Comparison of ENCODE assay signal across 14 cellular contexts in genomic region chr2:25131253-25131566, GRCh38. TPM values are rescaled to one million over a fixed set of nuclear protein-coding genes. Genes with fewer than 3 reads are reported as not detected.
DNase-seq lines count a peak whose midpoint lies in the region; ATAC-seq and TF ChIP-seq lines count a peak whose summit lies in the region.
"Had no signal": no experiment of that assay in that cellular context is flagged by ENCODE, and none has a peak within 500 bp of the region (broad histone marks: within the 10 kb centered on the region; RNA-seq: fewer than 3 reads in every experiment).

No MANE protein-coding gene starts in this region.

- H2BK5ac ChIP-seq in H9 (ENCODE audit: insufficient read length, low read length), result no peak overlapping the region
- H2BK5ac ChIP-seq in neuronal stem cell (ENCODE audit: low read length), result peak overlapping the region; percentile 85

- H3K9me3 Mint-ChIP-seq in CD14-positive monocyte (peaks cover 0 to 17% (median 2%) of the 10 kb centered on the region in 7 donors), H9 (no peaks in the 10 kb centered on the region)
- H3K9me3 Mint-ChIP-seq in effector memory CD8-positive, alpha-beta T cell, result no peaks in the 10 kb centered on the region

- H3K56ac ChIP-seq in H9 (ENCODE audit: insufficient read length, low read depth, low read length), result no peak overlapping the region

- TF ChIP-seq CTCF in CD14-positive monocyte (IDR thresholded peaks at IDR 0.05) (no peak), H9 (conservative IDR thresholded peaks at IDR 0.05) (no peak)

- no peak overlapping the region for H3K18ac ChIP-seq in H9 (ENCODE audit: insufficient read length, low read depth, low read length)
- H3K18ac ChIP-seq in neuronal stem cell (ENCODE audit: low read length), result peak overlapping the region; percentile 95

- H3K23me2 ChIP-seq in H9 (ENCODE audit: insufficient read length, low read depth, low read length, poor library complexity, severe bottlenecking), result peaks cover 5% of the 10 kb centered on the region

- H2BK15ac ChIP-seq in H9 (ENCODE audit: low read depth, low read length) (no peak overlapping the region), neuronal stem cell (ENCODE audit: low read length) (peak overlapping the region; percentile 96)

- H4K8ac ChIP-seq in H9 (replicated peaks; ENCODE audit: insufficient read length, low read depth, low read length) (no peak overlapping the region), neuronal stem cell (ENCODE audit: low read depth, low read length) (no peak overlapping the region)

- no peak for DNase-seq in CD14-positive monocyte (ENCODE audit: low spot score)
- DNase-seq in H9, result no peak
- DNase-seq in effector memory CD8-positive, alpha-beta T cell, result no peak
- DNase-seq in neuronal stem cell (ENCODE audit: low spot score), result no peak
- no peak for DNase-seq in anterior cingulate cortex (lab: John Stamatoyannopoulos, UW)
- DNase-seq in amygdala (lab: John Stamatoyannopoulos, UW), result no peak
- DNase-seq in NCI-H526 (lab: John Stamatoyannopoulos, UW), result no peak
- DNase-seq: COR-L47; dorsolateral prefrontal cortex; foreskin keratinocyte; NCI-H2107; stimulated activated CD4-positive, alpha-beta T cell treated with anti-CD3 and anti-CD28 coated beads, Interleukin-1b, Interleukin-23, amount 100 ng/mL, for 48 hours had no signal

- no peaks in the 10 kb centered on the region for H3K9me3 ChIP-seq in H9 (ENCODE audit: control insufficient read depth, low read depth, low read length)
- H3K9me3 ChIP-seq in neuronal stem cell (replicated peaks in 1 of 2; ENCODE audit: control insufficient read depth in 2 of 2, insufficient read depth in 1 of 2, low read depth in 1 of 2, low read length in 2 of 2), result no peaks in the 10 kb centered on the region

- H3K27ac Mint-ChIP-seq in CD14-positive monocyte, result no peak overlapping the region
- H3K27ac Mint-ChIP-seq in H9, result no peak overlapping the region
- no peak overlapping the region for H3K27ac Mint-ChIP-seq in effector memory CD8-positive, alpha-beta T cell

- intact Hi-C loops in CD14-positive monocyte (cut with micrococcal nuclease), result loop anchor here (2.0 to 5.0 kb wide), 2 partner anchors 89 to 152 kb away; partner anchors contain the start of gene EFR3B (in 1 of the 2)

- peaks cover 3% of the 10 kb centered on the region; the same call in 1 of the 2 replicates for H3K27me3 ChIP-seq in H9 (ENCODE audit: insufficient read depth, low read length)
- H3K27me3 ChIP-seq in neuronal stem cell (ENCODE audit: control insufficient read depth in 3 of 3, insufficient read depth in 3 of 3, low read depth in 1 of 3, low read length in 3 of 3), result no peaks in the 10 kb centered on the region
- H3K27me3 ChIP-seq: dorsolateral prefrontal cortex had no signal

- no peak overlapping the region for H3K4me3 ChIP-seq in neuronal stem cell (ENCODE audit: low read length in 2 of 2)

- H2BK12ac ChIP-seq in H9 (ENCODE audit: insufficient read length, low read depth, low read length) (no peak overlapping the region), neuronal stem cell (ENCODE audit: low read length) (peak overlapping the region; percentile 92)

- peaks cover 57 to 67% (median 63%) of the 10 kb centered on the region in 3 donors for H3K27me3 Mint-ChIP-seq in CD14-positive monocyte (ENCODE audit: low read depth in 3 of 3)
- peaks cover 34% of the 10 kb centered on the region for H3K27me3 Mint-ChIP-seq in H9 (ENCODE audit: low read depth)
- H3K27me3 Mint-ChIP-seq in effector memory CD8-positive, alpha-beta T cell, result peaks cover 52 to 66% of the 10 kb centered on the region in 2 donors

- H3K4me2 ChIP-seq in H9 (ENCODE audit: insufficient read depth, insufficient read length, low read length), result peak overlapping the region; percentile 57
- H3K4me2 ChIP-seq in neuronal stem cell (ENCODE audit: insufficient read depth, low read length, poor library complexity, severe bottlenecking), result peak overlapping the region; percentile 55

- H3K4ac ChIP-seq in H9 (ENCODE audit: low read depth, low read length), result no peak overlapping the region
- H3K4ac ChIP-seq in neuronal stem cell (ENCODE audit: low read length), result peak overlapping the region; percentile 70

- no peak overlapping the region for H2BK20ac ChIP-seq in H9 (ENCODE audit: low read depth, low read length, poor library complexity, severe bottlenecking)

- H3K9ac ChIP-seq in H9 (ENCODE audit: extremely low read depth, insufficient read length, low read length) (no peak overlapping the region), neuronal stem cell (ENCODE audit: low read depth, low read length, poor library complexity) (no peak overlapping the region)

- H2AFZ ChIP-seq in H9 (ENCODE audit: low read length) (no peak overlapping the region), neuronal stem cell (ENCODE audit: low read length) (no peak overlapping the region)

- no peaks in the 10 kb centered on the region; the same call in 1 of the 2 replicates for H3K4me1 ChIP-seq in H9 (ENCODE audit: insufficient read depth, low read length)
- peaks cover 2 to 23% of the 10 kb centered on the region in 2 donors for H3K4me1 ChIP-seq in neuronal stem cell (ENCODE audit: control insufficient read depth in 2 of 2, insufficient read depth in 1 of 2, low read depth in 1 of 2, low read length in 2 of 2)
- H3K4me1 ChIP-seq: foreskin keratinocyte had no signal

- no peak overlapping the region for H3T11ph ChIP-seq in H9 (ENCODE audit: low read length)

- H3K36me3 ChIP-seq in neuronal stem cell (replicated peaks in 1 of 2; ENCODE audit: control insufficient read depth in 2 of 2, insufficient read depth in 2 of 2, low read length in 2 of 2), result peaks cover 29 to 53% of the 10 kb centered on the region in 2 donors

- no peak overlapping the region for H2AK5ac ChIP-seq in H9 (ENCODE audit: insufficient read length, low read length)
- H2AK5ac ChIP-seq in neuronal stem cell (ENCODE audit: low read depth, low read length), result peak overlapping the region; percentile 98

- H2BK120ac ChIP-seq in H9 (ENCODE audit: low read depth, low read length, poor library complexity, severe bottlenecking) (no peak overlapping the region), neuronal stem cell (ENCODE audit: low read depth, low read length) (peak overlapping the region; percentile 99)

- no CpG with 5 or more reads among the region's 24 CpGs for WGBS in H9 (ENCODE audit: extremely low coverage, insufficient read length, low lambda C conversion rate)
- WGBS in neuronal stem cell (ENCODE audit: extremely low coverage in 2 of 2, insufficient read length in 2 of 2, insufficient replicate concordance in 1 of 2), 2 donors, result no CpG with 5 or more reads among the region's 24 CpGs

- H3K4me3 Mint-ChIP-seq in CD14-positive monocyte (peak overlapping the region; percentile 73 to 86), H9 (peak overlapping the region; percentile 64 to 66; a peak in 3 of 5 replicates)
- peak overlapping the region; percentile 51 to 67 for H3K4me3 Mint-ChIP-seq in effector memory CD8-positive, alpha-beta T cell

- no peaks in the 10 kb centered on the region for H3K79me2 ChIP-seq in H9 (ENCODE audit: insufficient read depth, low read length)

- ATAC-seq in effector memory CD8-positive, alpha-beta T cell (replicated peaks), result no peak
- ATAC-seq in GM21786 (IDR thresholded peaks at IDR 0.05; ENCODE audit: unreplicated experiment), result no peak
- ATAC-seq: SK-N-SH treated with all-trans-retinoic acid at 6 μM for 48 hours had no signal

- peaks cover 20% of the 10 kb centered on the region for H3K4me1 Mint-ChIP-seq in CD14-positive monocyte
- H3K4me1 Mint-ChIP-seq in H9, result peaks cover 13 to 21% of the 10 kb centered on the region in 2 experiments
- H3K4me1 Mint-ChIP-seq in effector memory CD8-positive, alpha-beta T cell (ENCODE audit: low read depth in 2 of 2), result peaks cover 9 to 11% of the 10 kb centered on the region in 2 donors

- no peak overlapping the region for H4K5ac ChIP-seq in H9 (ENCODE audit: insufficient read length, low read depth, low read length)

- no peak overlapping the region for H4K91ac ChIP-seq in H9 (ENCODE audit: insufficient read length, low read depth, low read length)
- H4K91ac ChIP-seq in neuronal stem cell (ENCODE audit: low read depth, low read length, poor library complexity), result peak overlapping the region; percentile 77

- H3K14ac ChIP-seq in H9 (ENCODE audit: insufficient read depth, low read length), result no peak overlapping the region
- H3K14ac ChIP-seq in neuronal stem cell (ENCODE audit: low read length), result no peak overlapping the region

- no peaks in the 10 kb centered on the region for H4K20me1 ChIP-seq in H9 (ENCODE audit: control insufficient read depth, insufficient read depth, insufficient read length)

- H3K79me1 ChIP-seq in H9 (ENCODE audit: insufficient read depth, low read depth, low read length, poor library complexity, severe bottlenecking), result no peaks in the 10 kb centered on the region
- no peaks in the 10 kb centered on the region for H3K79me1 ChIP-seq in neuronal stem cell (ENCODE audit: low read depth, low read length)

- no peak overlapping the region for H3K23ac ChIP-seq in H9 (ENCODE audit: insufficient read length, low read depth, low read length)
- H3K23ac ChIP-seq in neuronal stem cell (ENCODE audit: low read depth, low read length, poor library complexity), result peak overlapping the region; percentile 76

- H3K36me3 Mint-ChIP-seq in CD14-positive monocyte, result peaks cover 3% of the 10 kb centered on the region in 2 donors
- H3K36me3 Mint-ChIP-seq in H9 (ENCODE audit: insufficient read depth in 1 of 3, low read depth in 3 of 3), result peaks cover 0 to 16% (median 4%) of the 10 kb centered on the region in 3 experiments; a peak in 6 of 7 replicates
- peaks cover 4% of the 10 kb centered on the region for H3K36me3 Mint-ChIP-seq in effector memory CD8-positive, alpha-beta T cell (ENCODE audit: insufficient read depth)

- H3K27ac ChIP-seq in H9 (ENCODE audit: insufficient read length, low read depth, low read length), result no peak overlapping the region
- H3K27ac ChIP-seq in neuronal stem cell (replicated peaks; ENCODE audit: low read length), result peak overlapping the region; percentile 65
- H3K27ac ChIP-seq: dorsolateral prefrontal cortex, foreskin keratinocyte had no signal

RNA-seq across cellular contexts. Expression of gene POMC, which starts 37.2 kb away (rescaled TPM):
- 1 to 10 TPM; 4.6 to 4.7 TPM for polyA plus RNA-seq in CD14-positive monocyte
- total RNA-seq in H9 (2021), result 1.6 and 2.5 TPM in 2 replicates
- polyA plus RNA-seq in neuronal stem cell (2013, experiment 1 of 2), result 0.81 TPM
- 0.64 TPM for polyA plus RNA-seq in neuronal stem cell (2013, experiment 2 of 2)
